ENCODE assay signal across 41 cellular contexts in the genomic region with DNA sequence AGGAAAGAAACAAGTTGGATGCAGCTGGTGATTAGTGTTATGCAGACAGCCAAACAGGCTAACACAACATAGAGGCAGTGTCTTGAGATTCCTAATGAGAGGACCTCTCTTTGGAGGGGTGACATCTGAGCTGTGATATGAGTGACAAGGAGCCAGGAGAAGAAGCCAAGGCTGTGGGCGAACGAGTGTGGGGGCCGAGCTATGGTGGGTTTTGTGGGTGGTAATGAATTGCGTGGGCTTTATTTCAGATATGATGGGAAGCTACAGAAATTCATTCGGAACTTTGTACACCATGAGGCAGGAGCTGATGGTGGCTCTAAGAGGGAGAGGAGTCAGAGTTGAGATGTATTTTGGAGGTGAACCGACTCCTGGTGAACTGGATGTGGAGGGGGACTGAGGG. TPM values are rescaled to one million over a fixed set of nuclear protein-coding genes. Genes with fewer than 3 reads are reported as not detected.
"Had no signal": no experiment of that assay in that cellular context is flagged by ENCODE, and none has a peak within 500 bp of the region (broad histone marks: within the 10 kb centered on the region; RNA-seq: fewer than 3 reads in every experiment).

No MANE protein-coding gene starts in this region.

- H3K9me3 ChIP-seq: adrenal gland, ascending aorta, body of pancreas, breast epithelium had no signal

- H3K4me1 Mint-ChIP-seq: activated naive CD4-positive, alpha-beta T cell treated with anti-CD3 and anti-CD28 coated beads, Interleukin-2, amount 10 ng/mL, durations not matched to agents 7 days and 5 days; activated naive CD4-positive, alpha-beta T cell treated with anti-CD3 and anti-CD28 coated beads, Interleukin-2, amount 50 U/mL, for 24 hours; activated naive CD8-positive, alpha-beta T cell treated with anti-CD3 and anti-CD28 coated beads for 36 hours; activated naive CD8-positive, alpha-beta T cell treated with anti-CD3 and anti-CD28 coated beads, Interleukin-2, amount 10 ng/mL, durations not matched to agents 7 days and 5 days; activated naive CD8-positive, alpha-beta T cell treated with anti-CD3 and anti-CD28 coated beads, Interleukin-2, amount 50 U/mL, for 24 hours; activated T-helper 17 cell treated with anti-CD3 and anti-CD28 coated beads, Interleukin-2, amount 50 U/mL, for 72 hours; brain; central memory CD8-positive, alpha-beta T cell had no signal

- H3K9me3 Mint-ChIP-seq: activated naive CD4-positive, alpha-beta T cell treated with anti-CD3 and anti-CD28 coated beads for 36 hours; activated naive CD4-positive, alpha-beta T cell treated with anti-CD3 and anti-CD28 coated beads, Interleukin-2, amount 50 U/mL, for 24 hours; activated T-helper 1 cell treated with anti-CD3 and anti-CD28 coated beads, Interleukin-12 subunit alpha, Interleukin-12 subunit beta, Interleukin-2, Interleukin-4 antibody, amounts not matched to agents 30 ng/mL and 10 ng/mL and 1 ng/mL, durations not matched to agents 14 hours and 24 hours and 36 hours had no signal

- H3K36me3 ChIP-seq: adrenal gland, ascending aorta, brain microvascular endothelial cell, breast epithelium, cardiac muscle cell had no signal

- H3K4me1 ChIP-seq: adrenal gland, ascending aorta, body of pancreas, breast epithelium had no signal

- H3K4me3 ChIP-seq: adrenal gland, ascending aorta, body of pancreas, breast epithelium, cardiac muscle cell had no signal

- DNase-seq: activated effector memory CD4-positive, alpha-beta T cell treated with anti-CD3 and anti-CD28 coated beads, Interleukin-2, amount 50 U/mL, for 16 hours; activated effector memory CD4-positive, alpha-beta T cell treated with Interleukin-2 at 50 U/mL for 16 hours; activated gamma-delta T cell; activated gamma-delta T cell treated with Interleukin-2 at 50 U/mL for 16 hours; activated naive CD4-positive, alpha-beta T cell; activated naive CD4-positive, alpha-beta T cell treated with anti-CD3 and anti-CD28 coated beads for 36 hours; activated naive CD4-positive, alpha-beta T cell treated with anti-CD3 and anti-CD28 coated beads, Interleukin-2, amount 10 ng/mL, durations not matched to agents 7 days and 5 days; activated naive CD4-positive, alpha-beta T cell treated with anti-CD3 and anti-CD28 coated beads, Interleukin-2, amount 50 U/mL, for 16 hours; activated naive CD4-positive, alpha-beta T cell treated with Interleukin-2 at 50 U/mL for 16 hours; activated naive CD8-positive, alpha-beta T cell treated with anti-CD3 and anti-CD28 coated beads for 36 hours; activated naive CD8-positive, alpha-beta T cell treated with anti-CD3 and anti-CD28 coated beads, Interleukin-2, amount 10 ng/mL, durations not matched to agents 7 days and 5 days; activated naive CD8-positive, alpha-beta T cell treated with anti-CD3 and anti-CD28 coated beads, Interleukin-2, amount 50 U/mL, for 24 hours; activated T-cell treated with anti-CD3 and anti-CD28 coated beads, Interleukin-2, amount 50 U/mL, for 1 hour; activated T-cell treated with anti-CD3 and anti-CD28 coated beads, Interleukin-2, amount 50 U/mL, for 24 hours; activated T-cell treated with anti-CD3 and anti-CD28 coated beads, Interleukin-2, amount 50 U/mL, for 4 hours; activated T-cell treated with anti-CD3 and anti-CD28 coated beads, Interleukin-2, amount 50 U/mL, for 48 hours; activated T-cell treated with anti-CD3 and anti-CD28 coated beads, Interleukin-2, amount 50 U/mL, for 72 hours; adrenal gland; amniotic stem cell; amygdala; anterior cingulate cortex; aorta; body of pancreas; brain microvascular endothelial cell; caudate nucleus; central memory CD4-positive, alpha-beta T cell; cerebellar nuclear complex had no signal

- ATAC-seq: activated naive CD4-positive, alpha-beta T cell treated with anti-CD3 and anti-CD28 coated beads, Interleukin-2, amount 50 U/mL, for 72 hours; activated naive CD8-positive, alpha-beta T cell treated with anti-CD3 and anti-CD28 coated beads, Interleukin-2, amount 50 U/mL, for 24 hours; activated T-cell treated with anti-CD3 and anti-CD28 coated beads, Interleukin-2, amount 50 U/mL, for 4 hours; activated T-cell treated with anti-CD3 and anti-CD28 coated beads, Interleukin-2, amount 50 U/mL, for 72 hours; activated T-helper 17 cell treated with anti-CD3 and anti-CD28 coated beads, Interleukin-2, amount 50 U/mL, for 72 hours; body of pancreas had no signal

- H3K27ac Mint-ChIP-seq: activated naive CD4-positive, alpha-beta T cell treated with anti-CD3 and anti-CD28 coated beads for 36 hours; activated naive CD4-positive, alpha-beta T cell treated with anti-CD3 and anti-CD28 coated beads, Interleukin-2, amount 10 ng/mL, durations not matched to agents 7 days and 5 days; activated naive CD4-positive, alpha-beta T cell treated with anti-CD3 and anti-CD28 coated beads, Interleukin-2, amount 50 U/mL, for 24 hours; activated naive CD4-positive, alpha-beta T cell treated with anti-CD3 and anti-CD28 coated beads, Interleukin-2, amount 50 U/mL, for 72 hours; activated naive CD8-positive, alpha-beta T cell; activated naive CD8-positive, alpha-beta T cell treated with anti-CD3 and anti-CD28 coated beads for 36 hours; activated naive CD8-positive, alpha-beta T cell treated with anti-CD3 and anti-CD28 coated beads, Interleukin-2, amount 10 ng/mL, durations not matched to agents 7 days and 5 days; activated naive CD8-positive, alpha-beta T cell treated with anti-CD3 and anti-CD28 coated beads, Interleukin-2, amount 50 U/mL, for 24 hours; activated T-cell treated with anti-CD3 and anti-CD28 coated beads, Interleukin-2, amount 50 U/mL, for 24 hours; activated T-cell treated with anti-CD3 and anti-CD28 coated beads, Interleukin-2, amount 50 U/mL, for 72 hours; activated T-helper 1 cell treated with anti-CD3 and anti-CD28 coated beads, Interleukin-12 subunit alpha, Interleukin-12 subunit beta, Interleukin-2, Interleukin-4 antibody, amounts not matched to agents 30 ng/mL and 10 ng/mL and 1 ng/mL, durations not matched to agents 14 hours and 24 hours and 36 hours; activated T-helper 17 cell treated with anti-CD3 and anti-CD28 coated beads, Interleukin-2, amount 50 U/mL, for 72 hours; activated T-helper 2 cell treated with anti-CD3 and anti-CD28 coated beads, Interferon-gamma antibody, Interleukin-2, Interleukin-4, amounts not matched to agents 10 μg/mL and 5 μg/mL and 100 μg/mL, durations not matched to agents 14 hours and 24 hours and 36 hours; brain had no signal

- H3K27me3 ChIP-seq: adrenal gland, ascending aorta, body of pancreas, brain microvascular endothelial cell, breast epithelium, cardiac muscle cell had no signal

- H3K36me3 Mint-ChIP-seq: activated naive CD4-positive, alpha-beta T cell treated with anti-CD3 and anti-CD28 coated beads, Interleukin-2, amount 10 ng/mL, durations not matched to agents 7 days and 5 days; activated naive CD4-positive, alpha-beta T cell treated with anti-CD3 and anti-CD28 coated beads, Interleukin-2, amount 50 U/mL, for 24 hours; activated naive CD8-positive, alpha-beta T cell; activated naive CD8-positive, alpha-beta T cell treated with anti-CD3 and anti-CD28 coated beads for 36 hours; activated naive CD8-positive, alpha-beta T cell treated with anti-CD3 and anti-CD28 coated beads, Interleukin-2, amount 10 ng/mL, durations not matched to agents 7 days and 5 days; brain had no signal

- H3K4me3 Mint-ChIP-seq: activated naive CD4-positive, alpha-beta T cell treated with anti-CD3 and anti-CD28 coated beads for 36 hours; activated naive CD4-positive, alpha-beta T cell treated with anti-CD3 and anti-CD28 coated beads, Interleukin-2, amount 10 ng/mL, durations not matched to agents 7 days and 5 days; activated naive CD4-positive, alpha-beta T cell treated with anti-CD3 and anti-CD28 coated beads, Interleukin-2, amount 50 U/mL, for 24 hours; activated naive CD8-positive, alpha-beta T cell; activated naive CD8-positive, alpha-beta T cell treated with anti-CD3 and anti-CD28 coated beads for 36 hours; activated naive CD8-positive, alpha-beta T cell treated with anti-CD3 and anti-CD28 coated beads, Interleukin-2, amount 10 ng/mL, durations not matched to agents 7 days and 5 days; activated naive CD8-positive, alpha-beta T cell treated with anti-CD3 and anti-CD28 coated beads, Interleukin-2, amount 50 U/mL, for 24 hours; activated T-cell treated with anti-CD3 and anti-CD28 coated beads, Interleukin-2, amount 50 U/mL, for 24 hours; activated T-cell treated with anti-CD3 and anti-CD28 coated beads, Interleukin-2, amount 50 U/mL, for 4 hours; activated T-cell treated with anti-CD3 and anti-CD28 coated beads, Interleukin-2, amount 50 U/mL, for 72 hours; activated T-helper 1 cell treated with anti-CD3 and anti-CD28 coated beads, Interleukin-12 subunit alpha, Interleukin-12 subunit beta, Interleukin-2, Interleukin-4 antibody, amounts not matched to agents 30 ng/mL and 10 ng/mL and 1 ng/mL, durations not matched to agents 14 hours and 24 hours and 36 hours; activated T-helper 17 cell treated with anti-CD3 and anti-CD28 coated beads, Interleukin-2, amount 50 U/mL, for 72 hours; brain; central memory CD8-positive, alpha-beta T cell had no signal

- H3K27ac ChIP-seq: adrenal gland, ascending aorta, body of pancreas, brain microvascular endothelial cell, breast epithelium, cardiac muscle cell had no signal

RNA-seq across cellular contexts. Expression of a gene that starts 17.1 kb away (rescaled TPM):
- total RNA-seq: activated naive CD4-positive, alpha-beta T cell treated with anti-CD3 and anti-CD28 coated beads for 36 hours; activated naive CD4-positive, alpha-beta T cell treated with anti-CD3 and anti-CD28 coated beads, Interleukin-2, amount 50 U/mL, for 72 hours; activated naive CD8-positive, alpha-beta T cell treated with anti-CD3 and anti-CD28 coated beads for 36 hours; activated naive CD8-positive, alpha-beta T cell treated with anti-CD3 and anti-CD28 coated beads, Interleukin-2, amount 10 ng/mL, durations not matched to agents 7 days and 5 days; activated T-cell treated with anti-CD3 and anti-CD28 coated beads, Interleukin-2, amount 50 U/mL, for 4 hours; activated T-cell treated with anti-CD3 and anti-CD28 coated beads, Interleukin-2, amount 50 U/mL, for 72 hours; activated T-helper 1 cell treated with anti-CD3 and anti-CD28 coated beads, Interleukin-12 subunit alpha, Interleukin-12 subunit beta, Interleukin-2, Interleukin-4 antibody, amounts not matched to agents 30 ng/mL and 10 ng/mL and 1 ng/mL, durations not matched to agents 14 hours and 24 hours and 36 hours; activated T-helper 17 cell treated with anti-CD3 and anti-CD28 coated beads, Interleukin-2, amount 50 U/mL, for 72 hours; activated T-helper 2 cell treated with anti-CD3 and anti-CD28 coated beads, Interferon-gamma antibody, Interleukin-2, Interleukin-4, amounts not matched to agents 10 μg/mL and 5 μg/mL and 100 μg/mL, durations not matched to agents 14 hours and 24 hours and 36 hours; astrocyte; body of pancreas; bronchial epithelial cell; chondrocyte had no signal
